ENCODE assay signal across 10 cellular contexts in the genomic region with DNA sequence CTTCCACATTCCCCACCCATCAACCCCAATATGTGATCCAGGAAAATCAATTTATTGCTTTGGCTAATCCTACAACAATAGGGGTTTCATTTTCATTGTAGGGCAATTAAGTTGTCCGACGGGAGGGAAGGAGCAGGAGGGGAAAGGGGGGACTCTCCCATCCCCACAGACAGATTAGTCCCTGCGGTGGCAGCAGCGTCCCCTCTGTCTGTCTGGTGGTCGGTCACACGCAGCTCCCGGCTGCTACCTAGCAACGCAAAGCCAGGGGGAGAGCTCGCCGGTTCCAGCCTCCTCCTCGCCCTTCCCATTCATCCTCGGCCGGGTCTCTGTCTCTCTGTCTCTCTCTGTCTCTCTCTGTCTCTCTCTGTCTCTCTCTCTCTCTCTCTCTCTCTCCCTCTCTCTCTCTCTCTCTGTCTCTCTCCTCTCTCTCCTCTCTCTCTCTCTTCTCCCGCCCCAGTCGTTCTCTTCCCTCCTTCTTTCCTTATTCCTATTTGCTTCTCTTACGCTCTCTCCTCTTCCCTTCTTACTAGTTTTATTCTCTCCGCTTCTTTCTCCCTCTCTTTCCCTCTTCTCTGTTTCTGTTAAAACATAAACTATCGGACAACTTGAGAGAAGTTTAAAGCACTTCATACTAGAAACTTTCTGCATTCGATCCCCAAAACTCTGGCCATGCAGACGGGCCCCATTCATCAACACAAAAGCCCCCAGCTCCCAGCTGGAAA. TPM values are rescaled to one million over a fixed set of nuclear protein-coding genes. Genes with fewer than 3 reads are reported as not detected.
DNase-seq lines count a peak whose midpoint lies in the region; ATAC-seq, FAIRE-seq and TF ChIP-seq lines count a peak whose summit lies in the region.
"Had no signal": no experiment of that assay in that cellular context is flagged by ENCODE, and none has a peak within 500 bp of the region (broad histone marks: within the 10 kb centered on the region; RNA-seq: fewer than 3 reads in every experiment).

No MANE protein-coding gene starts in this region.

- H3K27ac Mint-ChIP-seq in activated T-cell treated with anti-CD3 and anti-CD28 coated beads, Interleukin-2, amount 50 U/mL, for 24 hours: no peak overlapping the region

- no peaks in the 10 kb centered on the region for H3K9me3 Mint-ChIP-seq in activated T-cell treated with anti-CD3 and anti-CD28 coated beads, Interleukin-2, amount 50 U/mL, for 24 hours

- no peak for FAIRE-seq in GM12891 (lab: Jason Lieb, UNC)

- peaks cover 70% of the 10 kb centered on the region for H3K27me3 Mint-ChIP-seq in activated T-cell treated with anti-CD3 and anti-CD28 coated beads, Interleukin-2, amount 50 U/mL, for 24 hours

- H3K27me3 ChIP-seq in lung (ENCODE audit: control insufficient read depth, insufficient read depth): no peaks in the 10 kb centered on the region

- no peak for TF ChIP-seq CTCF in lung (IDR thresholded peaks at IDR 0.05; ENCODE audit: control extremely low read depth, extremely low read depth)

- H3K27ac ChIP-seq in angular gyrus (ENCODE audit: low read depth, low read length): peak overlapping the region; percentile 62
- H3K27ac ChIP-seq in lung (ENCODE audit: low read depth in 1 of 2, low read length in 1 of 2): no peak overlapping the region
- H3K27ac ChIP-seq in temporal lobe (ENCODE audit: low read depth, low read length): peak overlapping the region; percentile 65

- TF ChIP-seq POLR2A in GM12891 (IDR thresholded peaks at IDR 0.05; ENCODE audit: low read depth, low read length): no peak

- peak overlapping the region; percentile 40 for H3K4me3 ChIP-seq in lung

- H3K4me3 Mint-ChIP-seq in activated T-cell treated with anti-CD3 and anti-CD28 coated beads, Interleukin-2, amount 50 U/mL, for 24 hours: peak overlapping the region; percentile 45

- H3K9me3 ChIP-seq in lung (ENCODE audit: control insufficient read depth in 2 of 2, insufficient read depth in 1 of 2, low read length in 1 of 2): peaks cover 0 to 2% of the 10 kb centered on the region in 2 donors

- no peaks in the 10 kb centered on the region for H3K36me3 ChIP-seq in lung (ENCODE audit: control insufficient read depth in 2 of 2, insufficient read depth in 2 of 2, low read length in 2 of 2)

- H3K4me1 ChIP-seq in lung (ENCODE audit: control insufficient read depth in 2 of 2, insufficient read depth in 2 of 2, low read length in 2 of 2): peaks cover 0 to 21% of the 10 kb centered on the region in 2 donors

- no peaks in the 10 kb centered on the region for H3K36me3 Mint-ChIP-seq in activated T-cell treated with anti-CD3 and anti-CD28 coated beads, Interleukin-2, amount 50 U/mL, for 24 hours (ENCODE audit: low read depth)

- WGBS in lung, 2 donors: 24 to 29% methylated on average over 20 of the region's 20 CpGs

- ATAC-seq in lung (ENCODE audit: insufficient read depth, low FRiP score) (no peak), HG03520 (IDR thresholded peaks at IDR 0.05; ENCODE audit: unreplicated experiment) (no peak), HG03565 (IDR thresholded peaks at IDR 0.05; ENCODE audit: unreplicated experiment) (no peak)

- DNase-seq in activated T-cell treated with anti-CD3 and anti-CD28 coated beads, Interleukin-2, amount 50 U/mL, for 24 hours: no peak
- DNase-seq in activated T-cell treated with anti-CD3 and anti-CD28 coated beads, Interleukin-2, amount 50 U/mL, for 1 hour: no peak
- no peak for DNase-seq in lung (ENCODE audit: low spot score)
- no peak for DNase-seq in GM12891 (ENCODE audit: insufficient read length, low spot score)
- DNase-seq: NCI-H2171 treated with DMSO at 0.1 percent for 48 hours had no signal

- H3K4me1 Mint-ChIP-seq in activated T-cell treated with anti-CD3 and anti-CD28 coated beads, Interleukin-2, amount 50 U/mL, for 24 hours (ENCODE audit: low read depth): peaks cover 38% of the 10 kb centered on the region

TF ChIP-seq in GM12891, 5 proteins besides CTCF, POLR2A, EP300 and RAD21:
- TF ChIP-seq POU2F2 (IDR thresholded peaks at IDR 0.05; ENCODE audit: low read depth, low read length) (no peak), TAF1 (IDR thresholded peaks at IDR 0.05; ENCODE audit: low read depth, low read length) (no peak), PAX5 (IDR thresholded peaks at IDR 0.05; ENCODE audit: insufficient read depth, low read length, severe bottlenecking) (no peak), SPI1 (IDR thresholded peaks at IDR 0.05; ENCODE audit: low read depth, low read length) (no peak), POLR2AphosphoS5 (IDR thresholded peaks at IDR 0.05; ENCODE audit: low read depth, low read length) (no peak)

RNA-seq across cellular contexts. Expression of a gene that starts 1.2 kb away (rescaled TPM):
- 10 to 100 TPM; 25.8 to 39.5 TPM for total RNA-seq in lung
- polyA plus RNA-seq in lung: 1 to 10 TPM; 2.4 to 5.9 TPM
- total RNA-seq in temporal lobe: 0.49 TPM
- polyA plus RNA-seq in GM12891 (2012; ENCODE audit: low read depth, missing spikeins): 0.08 TPM
- total RNA-seq: mononuclear cell had no signal

Comparison
In these comparisons a context has a peak if more than half of its experiments do, and no peak if none do; other contexts are left out.
1. H3K27ac ChIP-seq: peak in angular gyrus (single experiment) and temporal lobe (single experiment); none in lung (0 of 2).
2. RNA of a gene that starts 1.2 kb away (total RNA-seq): 25.8 to 39.5 TPM in lung; 0.49 TPM in temporal lobe (single experiment); every median in the first group is over 10 times any median in the second.